ENCODE assay signal across 9 cellular contexts in genomic region chr2:11692966-11693521, GRCh38. TPM values are rescaled to one million over a fixed set of nuclear protein-coding genes. Genes with fewer than 3 reads are reported as not detected.
DNase-seq lines count a peak whose midpoint lies in the region; ATAC-seq and TF ChIP-seq lines count a peak whose summit lies in the region.
"Had no signal": no experiment of that assay in that cellular context is flagged by ENCODE, and none has a peak within 500 bp of the region (broad histone marks: within the 10 kb centered on the region; RNA-seq: fewer than 3 reads in every experiment).

No MANE protein-coding gene starts in this region.

- no peak overlapping the region for H3K4me3 Mint-ChIP-seq in CD14-positive monocyte

- TF ChIP-seq CTCF in CD14-positive monocyte (IDR thresholded peaks at IDR 0.05): peak; percentile 95

- H3K4me1 Mint-ChIP-seq in CD14-positive monocyte: peaks cover 58% of the 10 kb centered on the region

- ATAC-seq in GM19324 (IDR thresholded peaks at IDR 0.05; ENCODE audit: low FRiP score, unreplicated experiment) (peak; percentile 62), HG03354 (IDR thresholded peaks at IDR 0.05; ENCODE audit: poor library complexity, severe bottlenecking, unreplicated experiment) (peak; percentile 83)

- H3K27ac Mint-ChIP-seq in CD14-positive monocyte: no peak overlapping the region

- DNase-seq in CD14-positive monocyte (ENCODE audit: low spot score): no peak
- DNase-seq in NCI-H526 (lab: John Stamatoyannopoulos, UW): peak; percentile 17 to 85
- DNase-seq in activated CD4-positive, alpha-beta T cell treated with anti-CD3 and anti-CD28 coated beads for 48 hours: peak; percentile 72
- peak; percentile 42 for DNase-seq in dedifferentiated amniotic fluid mesenchymal stem cell (ENCODE audit: extremely low spot score)
- peak; percentile 33 for DNase-seq in mesenteric fat pad (ENCODE audit: low spot score)
- peak; percentile 20 to 50 for DNase-seq in stimulated activated CD8-positive, alpha-beta memory T cell treated with anti-CD3 and anti-CD28 coated beads, Interleukin-7, amount 100 ng/mL, for 4 hours (ENCODE audit: low read depth in 2 of 2)

- peaks cover 0 to 3% of the 10 kb centered on the region in 2 donors for H3K36me3 Mint-ChIP-seq in CD14-positive monocyte

- no peaks in the 10 kb centered on the region for H3K9me3 Mint-ChIP-seq in CD14-positive monocyte

- H3K27me3 Mint-ChIP-seq in CD14-positive monocyte (ENCODE audit: low read depth in 3 of 3): peaks cover 2 to 9% (median 8%) of the 10 kb centered on the region in 3 donors

- intact Hi-C loops in CD14-positive monocyte (cut with micrococcal nuclease): no loop called here

RNA-seq across cellular contexts. Expression of gene NTSR2, which starts 23.0 kb away (rescaled TPM):
- polyA plus RNA-seq in CD14-positive monocyte: not detected
- total RNA-seq in mesenteric fat pad: not detected
- total RNA-seq: urinary bladder had no signal

RNA-seq across cellular contexts. Expression of gene LPIN1, which starts 53.4 kb away (rescaled TPM):
- 1 to 10 TPM; 1.8 to 2.7 TPM for polyA plus RNA-seq in CD14-positive monocyte
- total RNA-seq in mesenteric fat pad: 198 TPM
